1 cellular context compared by ENCODE assay signal in the genomic region with DNA sequence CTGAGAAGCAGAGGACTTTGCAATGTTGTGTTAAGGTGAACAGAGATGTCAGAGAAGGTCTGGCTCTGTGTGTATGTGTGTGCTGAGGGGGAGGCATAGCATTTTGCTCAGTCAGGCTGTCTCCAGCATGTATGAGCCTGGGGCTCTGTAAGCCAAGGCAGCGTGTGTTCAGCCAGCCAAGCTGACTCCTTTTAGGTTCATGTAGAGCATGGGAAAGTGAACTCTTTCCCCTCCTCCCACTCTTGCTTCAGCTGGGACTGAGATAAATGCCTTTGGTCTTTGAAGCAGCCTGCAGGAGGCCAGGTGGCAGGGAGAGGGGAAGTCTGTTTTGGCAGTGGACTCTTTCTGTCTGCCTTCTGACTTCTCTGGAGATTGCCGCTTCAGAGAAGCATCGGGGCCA.
A peak's percentile ranks its signal among the peaks of the same experiment; 100 is the strongest.
TF ChIP-seq lines count a peak whose summit lies in the region.

No MANE protein-coding gene starts in this region.

TF ChIP-seq in H1, 55 proteins besides CTCF, POLR2A, EP300 and RAD21:
- TF ChIP-seq YY1 (IDR thresholded peaks at IDR 0.05; ENCODE audit: low read depth, low read length) (no peak), FOSL1 (IDR thresholded peaks at IDR 0.05; ENCODE audit: insufficient read depth, low read depth, low read length) (no peak), JUND (IDR thresholded peaks at IDR 0.05; ENCODE audit: low read length) (no peak), JUN (IDR thresholded peaks at IDR 0.05; ENCODE audit: low read depth, low read length) (no peak), CTBP2 (IDR thresholded peaks at IDR 0.05; ENCODE audit: borderline replicate concordance, insufficient read depth, insufficient read length, low read length) (no peak), RFX5 (IDR thresholded peaks at IDR 0.05; ENCODE audit: borderline replicate concordance, low read depth, low read length) (no peak), SIX5 (IDR thresholded peaks at IDR 0.05; ENCODE audit: low read depth, low read length) (no peak), TCF12 (IDR thresholded peaks at IDR 0.05; ENCODE audit: low read depth, low read length) (0 out of 2 replicates have a peak, but pooled peaks have one; percentile 34), EGR1 (IDR thresholded peaks at IDR 0.05; ENCODE audit: borderline replicate concordance, low read depth, low read length) (no peak), KDM4A (IDR thresholded peaks at IDR 0.05; ENCODE audit: low read depth, low read length, severe bottlenecking) (no peak), MAFK (IDR thresholded peaks at IDR 0.05; ENCODE audit: low read depth, low read length) (no peak), KDM1A (IDR thresholded peaks at IDR 0.05; ENCODE audit: borderline replicate concordance, low read length) (no peak), SIRT6 (IDR thresholded peaks at IDR 0.05; ENCODE audit: low read length) (no peak), POU5F1 (IDR thresholded peaks at IDR 0.05; ENCODE audit: low read depth, low read length) (no peak), PHF8 (conservative IDR thresholded peaks at IDR 0.05; ENCODE audit: low read depth, low read length) (no peak), ZNF274 (IDR thresholded peaks at IDR 0.05; ENCODE audit: borderline replicate concordance, extremely low read depth, low read length) (no peak), SIN3A (conservative IDR thresholded peaks at IDR 0.05 in 1 of 2, IDR thresholded peaks at IDR 0.05 in 1 of 2; ENCODE audit: low read depth in 1 of 2, low read length in 2 of 2) (0 out of 4 replicates have a peak, but pooled peaks of 1 of the 2 experiments have one; percentile 47), CEBPB (IDR thresholded peaks at IDR 0.05; ENCODE audit: low read depth, low read length) (no peak), CREB1 (IDR thresholded peaks at IDR 0.05) (no peak), GTF2F1 (IDR thresholded peaks at IDR 0.05; ENCODE audit: borderline replicate concordance, low read depth, low read length) (no peak)
- TF ChIP-seq, protein P1, sequence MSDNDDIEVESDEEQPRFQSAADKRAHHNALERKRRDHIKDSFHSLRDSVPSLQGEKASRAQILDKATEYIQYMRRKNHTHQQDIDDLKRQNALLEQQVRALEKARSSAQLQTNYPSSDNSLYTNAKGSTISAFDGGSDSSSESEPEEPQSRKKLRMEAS (IDR thresholded peaks at IDR 0.05): 0 out of 2 replicates have a peak, but pooled peaks have one; percentile 15
